Comparison of ENCODE assay signal across 16 cellular contexts in genomic region chr10:13139671-13140070, GRCh38. TPM values are rescaled to one million over a fixed set of nuclear protein-coding genes. Genes with fewer than 3 reads are reported as not detected.
A peak's percentile ranks its signal among the peaks of the same experiment; 100 is the strongest.
DNase-seq lines count a peak whose midpoint lies in the region; ATAC-seq and TF ChIP-seq lines count a peak whose summit lies in the region.
"Had no signal": no experiment of that assay in that cellular context is flagged by ENCODE, and none has a peak within 500 bp of the region (broad histone marks: within the 10 kb centered on the region; RNA-seq: fewer than 3 reads in every experiment).

No MANE protein-coding gene starts in this region.

- H3K4me3 Mint-ChIP-seq in neural progenitor cell, result no peak overlapping the region
- H3K4me3 Mint-ChIP-seq: CD4-positive, alpha-beta memory T cell; H9 had no signal

- TF ChIP-seq EP300 in suprapubic skin (IDR thresholded peaks at IDR 0.05), result no peak

- H3K9me3 Mint-ChIP-seq in neural progenitor cell, result no peaks in the 10 kb centered on the region

- WGBS in suprapubic skin, result 92% methylated on average over 2 of the region's 2 CpGs
- WGBS in thyroid gland, 2 donors, result 83 to 88% methylated on average over 2 of the region's 2 CpGs

- TF ChIP-seq CTCF in neural progenitor cell (IDR thresholded peaks at IDR 0.05), result no peak
- no peak for TF ChIP-seq CTCF in suprapubic skin (IDR thresholded peaks at IDR 0.05)
- no peak for TF ChIP-seq CTCF in thyroid gland (IDR thresholded peaks at IDR 0.05)

- H3K36me3 ChIP-seq in HUES48 (ENCODE audit: control insufficient read depth, insufficient read depth, low read length) (no peaks in the 10 kb centered on the region), neural progenitor cell (peaks cover 3% of the 10 kb centered on the region), suprapubic skin (peaks cover 86% of the 10 kb centered on the region), thyroid gland (peaks cover 22 to 23% of the 10 kb centered on the region in 2 donors)

- no peak for ATAC-seq in GM21390 (IDR thresholded peaks at IDR 0.05; ENCODE audit: unreplicated experiment)
- ATAC-seq: HCT116 had no signal

- no peak overlapping the region for H3K27ac Mint-ChIP-seq in neural progenitor cell
- H3K27ac Mint-ChIP-seq: CD4-positive, alpha-beta memory T cell had no signal

- intact Hi-C loops in thyroid gland (cut with DNase I), result no loop called here

- H3K79me2 ChIP-seq in neural progenitor cell (ENCODE audit: low read depth), result no peaks in the 10 kb centered on the region

- H3K4me2 ChIP-seq in neural progenitor cell, result peak overlapping the region; percentile 61

- H4K20me1 ChIP-seq in neural progenitor cell (ENCODE audit: low read depth), result no peaks in the 10 kb centered on the region

- H3K27ac ChIP-seq in HUES48 (ENCODE audit: low read depth, low read length) (peak overlapping the region; percentile 40), neural progenitor cell (no peak overlapping the region), suprapubic skin (no peak overlapping the region), thyroid gland (no peak overlapping the region)
- H3K27ac ChIP-seq: GM23248 had no signal

- H3K36me3 Mint-ChIP-seq in neural progenitor cell, result peaks cover 3% of the 10 kb centered on the region

- H3K27me3 Mint-ChIP-seq in neural progenitor cell (ENCODE audit: insufficient read depth, low read depth), result peaks cover 10% of the 10 kb centered on the region
- H3K27me3 Mint-ChIP-seq: CD4-positive, alpha-beta memory T cell had no signal

- TF ChIP-seq POLR2A in suprapubic skin (IDR thresholded peaks at IDR 0.05) (no peak), thyroid gland (IDR thresholded peaks at IDR 0.05) (no peak)

- no peaks in the 10 kb centered on the region for H3K27me3 ChIP-seq in HUES48 (ENCODE audit: control insufficient read depth, insufficient read depth, low read length)
- no peaks in the 10 kb centered on the region for H3K27me3 ChIP-seq in neural progenitor cell
- no peaks in the 10 kb centered on the region for H3K27me3 ChIP-seq in suprapubic skin
- H3K27me3 ChIP-seq in thyroid gland, result no peaks in the 10 kb centered on the region

- H2AFZ ChIP-seq in neural progenitor cell (replicated peaks), result no peak overlapping the region
- H2AFZ ChIP-seq: GM23248 had no signal

- peaks cover 20% of the 10 kb centered on the region for H3K4me1 ChIP-seq in HUES48 (ENCODE audit: control insufficient read depth, insufficient read depth, low read length)
- H3K4me1 ChIP-seq in neural progenitor cell, result peaks cover 40% of the 10 kb centered on the region
- H3K4me1 ChIP-seq in suprapubic skin, result no peaks in the 10 kb centered on the region
- peaks cover 0 to 6% of the 10 kb centered on the region in 2 donors for H3K4me1 ChIP-seq in thyroid gland

- no peaks in the 10 kb centered on the region for H3K9me3 ChIP-seq in HUES48 (ENCODE audit: control insufficient read depth, insufficient read depth, low read length)
- H3K9me3 ChIP-seq in neural progenitor cell (ENCODE audit: low read depth), result no peaks in the 10 kb centered on the region
- H3K9me3 ChIP-seq in suprapubic skin, result no peaks in the 10 kb centered on the region
- H3K9me3 ChIP-seq in thyroid gland, result no peaks in the 10 kb centered on the region

- H3K9ac ChIP-seq in HUES48 (ENCODE audit: low read depth, low read length) (no peak overlapping the region), neural progenitor cell (no peak overlapping the region)
- H3K9ac ChIP-seq: GM23248 had no signal

- DNase-seq in DMS 273 treated with DMSO at 0.1 percent for 48 hours (lab: John Stamatoyannopoulos, UW) (peak; percentile 7), cerebellum (ENCODE audit: low spot score) (peak; percentile 35), neural progenitor cell (ENCODE audit: low spot score) (no peak), suprapubic skin (ENCODE audit: low spot score in 2 of 2) (no peak), thyroid gland (no peak)
- DNase-seq: Calu3; CD4-positive, alpha-beta memory T cell; COR-L47; DMS79; EL; GF-D8; GM23248; H9 had no signal

- H3F3A ChIP-seq in neural progenitor cell (ENCODE audit: low read depth), result peaks cover 11% of the 10 kb centered on the region

- no peak overlapping the region for H3K4me3 ChIP-seq in HUES48 (ENCODE audit: low read depth, low read length)
- H3K4me3 ChIP-seq in neural progenitor cell, result no peak overlapping the region
- H3K4me3 ChIP-seq in suprapubic skin, result no peak overlapping the region
- no peak overlapping the region for H3K4me3 ChIP-seq in thyroid gland (replicated peaks in 1 of 3)
- H3K4me3 ChIP-seq: GM23248 had no signal

- H3K4me1 Mint-ChIP-seq in neural progenitor cell, result peaks cover 10% of the 10 kb centered on the region
- H3K4me1 Mint-ChIP-seq: CD4-positive, alpha-beta memory T cell had no signal

RNA-seq across cellular contexts. Expression of gene MCM10, which starts 21.7 kb away (rescaled TPM):
- 6.4 TPM for total RNA-seq in cerebellum
- total RNA-seq in neural progenitor cell (ENCODE audit: low replicate concordance), result 38.2 and 44.5 TPM in 2 replicates
- total RNA-seq in suprapubic skin, result 1 to 10 TPM in 3 of 4 donors, under 1 TPM in 1; 0.36 to 1.7 (median 1.2) TPM
- 1 to 10 TPM in 1 of 4 donors, under 1 TPM in 3; 0.24 to 1.4 (median 0.49) TPM for total RNA-seq in thyroid gland

RNA-seq across cellular contexts. Expression of gene OPTN, which starts 39.7 kb away (rescaled TPM):
- total RNA-seq in cerebellum (44.6 TPM), neural progenitor cell (ENCODE audit: low replicate concordance) (13.9 and 15.4 TPM in 2 replicates), suprapubic skin (10 to 100 TPM; 43.7 to 75.6 (median 62.5) TPM), thyroid gland (10 to 100 TPM; 19.9 to 39.5 (median 26.8) TPM)

Comparison
In these comparisons a context has a peak if more than half of its experiments do, and no peak if none do; other contexts are left out.
1. DNase-seq: peak in DMS 273 treated with DMSO at 0.1 percent for 48 hours (single experiment) and cerebellum (single experiment); none in neural progenitor cell (single experiment), suprapubic skin (0 of 2) and thyroid gland (0 of 2).